ENCODE assay signal across 30 cellular contexts in genomic region chr3:139954146-139954545, GRCh38. TPM values are rescaled to one million over a fixed set of nuclear protein-coding genes. Genes with fewer than 3 reads are reported as not detected.
"Had no signal": no experiment of that assay in that cellular context is flagged by ENCODE, and none has a peak within 500 bp of the region (broad histone marks: within the 10 kb centered on the region; RNA-seq: fewer than 3 reads in every experiment).

No MANE protein-coding gene starts in this region.

- DNase-seq: activated B cell treated with CpG ODN at 0.5 μM for 24 hours; activated CD4-positive, alpha-beta memory T cell treated with anti-CD3 and anti-CD28 coated beads, Interleukin-2, amount 10 ng/mL, durations not matched to agents 7 days and 5 days; activated CD4-positive, alpha-beta T cell treated with anti-CD3 and anti-CD28 coated beads for 4 hours; activated CD4-positive, alpha-beta T cell treated with anti-CD3 and anti-CD28 coated beads, Interleukin-2, amount 10 ng/mL, durations not matched to agents 24 days and 14 days; activated CD4-positive, alpha-beta T cell treated with anti-CD3 and anti-CD28 coated beads, Interleukin-2, amount 50 U/mL, for 1 hour; activated CD4-positive, alpha-beta T cell treated with anti-CD3 and anti-CD28 coated beads, Interleukin-2, amount 50 U/mL, for 4 hours; activated CD4-positive, CD25-positive, alpha-beta regulatory T cell treated with anti-CD3 and anti-CD28 coated beads, Interleukin-2, amount 50 U/mL, for 72 hours; activated CD8-positive, alpha-beta memory T cell treated with anti-CD3 and anti-CD28 coated beads for 24 hours; activated CD8-positive, alpha-beta memory T cell treated with anti-CD3 and anti-CD28 coated beads, Interleukin-2, amount 10 ng/mL, durations not matched to agents 7 days and 5 days; activated CD8-positive, alpha-beta memory T cell treated with anti-CD3 and anti-CD28 coated beads, Interleukin-2, amount 50 U/mL, for 48 hours; activated CD8-positive, alpha-beta T cell treated with anti-CD3 and anti-CD28 coated beads, Interleukin-2, amount 10 ng/mL, durations not matched to agents 7 days and 5 days; activated effector memory CD4-positive, alpha-beta T cell treated with Interleukin-2 at 50 U/mL for 16 hours; activated gamma-delta T cell; activated naive CD4-positive, alpha-beta T cell treated with anti-CD3 and anti-CD28 coated beads, Interleukin-2, amount 10 ng/mL, durations not matched to agents 7 days and 5 days; activated naive CD4-positive, alpha-beta T cell treated with Interleukin-2 at 50 U/mL for 16 hours; activated naive CD8-positive, alpha-beta T cell treated with anti-CD3 and anti-CD28 coated beads, Interleukin-2, amount 10 ng/mL, durations not matched to agents 7 days and 5 days; activated naive CD8-positive, alpha-beta T cell treated with anti-CD3 and anti-CD28 coated beads, Interleukin-2, amount 50 U/mL, for 24 hours; activated T-cell treated with anti-CD3 and anti-CD28 coated beads, Interleukin-2, amount 50 U/mL, for 24 hours; activated T-cell treated with anti-CD3 and anti-CD28 coated beads, Interleukin-2, amount 50 U/mL, for 48 hours; amygdala; aorta; body of pancreas; brain microvascular endothelial cell; central memory CD4-positive, alpha-beta T cell; T-cell; T-helper 17 cell had no signal

- H3K4me1 ChIP-seq: body of pancreas, breast epithelium had no signal

- ATAC-seq: activated CD8-positive, alpha-beta memory T cell treated with anti-CD3 and anti-CD28 coated beads, Interleukin-2, amount 10 ng/mL, durations not matched to agents 7 days and 5 days; activated CD8-positive, alpha-beta T cell treated with anti-CD3 and anti-CD28 coated beads, Interleukin-2, amount 10 ng/mL, durations not matched to agents 7 days and 5 days; activated naive CD8-positive, alpha-beta T cell treated with anti-CD3 and anti-CD28 coated beads, Interleukin-2, amount 50 U/mL, for 24 hours; body of pancreas; T-cell; T-helper 17 cell had no signal

- H3K9me3 ChIP-seq: body of pancreas, breast epithelium had no signal

- H3K36me3 ChIP-seq: brain microvascular endothelial cell, breast epithelium had no signal

- H3K27me3 ChIP-seq: body of pancreas, brain microvascular endothelial cell, breast epithelium had no signal

- H3K4me3 ChIP-seq: body of pancreas, breast epithelium had no signal

- H3K27ac ChIP-seq: body of pancreas, brain microvascular endothelial cell, breast epithelium, VCaP had no signal

RNA-seq across cellular contexts. Expression of gene CLSTN2, which starts 19.2 kb away (rescaled TPM):
- total RNA-seq: activated B cell treated with CpG ODN at 0.5 μM for 24 hours; activated CD4-positive, alpha-beta memory T cell treated with anti-CD3 and anti-CD28 coated beads, Interleukin-2, amount 10 ng/mL, durations not matched to agents 7 days and 5 days; activated CD4-positive, alpha-beta T cell treated with anti-CD3 and anti-CD28 coated beads, Interleukin-2, amount 10 ng/mL, durations not matched to agents 24 days and 14 days; activated CD8-positive, alpha-beta T cell treated with anti-CD3 and anti-CD28 coated beads, Interleukin-2, amount 10 ng/mL, durations not matched to agents 7 days and 5 days; activated naive CD8-positive, alpha-beta T cell treated with anti-CD3 and anti-CD28 coated beads, Interleukin-2, amount 10 ng/mL, durations not matched to agents 7 days and 5 days; activated T-helper 2 cell treated with anti-CD3 and anti-CD28 coated beads, Interferon-gamma antibody, Interleukin-2, Interleukin-4, amounts not matched to agents 10 μg/mL and 5 μg/mL and 100 μg/mL, durations not matched to agents 14 hours and 24 hours and 36 hours; T-helper 17 cell; T-helper 2 cell treated with Interferon-gamma antibody and Interleukin-4, amounts not matched to agents 100 ng/mL and 5 ng/mL, for 36 hours had no signal
